ENCODE assay signal across 10 cellular contexts in the genomic region with DNA sequence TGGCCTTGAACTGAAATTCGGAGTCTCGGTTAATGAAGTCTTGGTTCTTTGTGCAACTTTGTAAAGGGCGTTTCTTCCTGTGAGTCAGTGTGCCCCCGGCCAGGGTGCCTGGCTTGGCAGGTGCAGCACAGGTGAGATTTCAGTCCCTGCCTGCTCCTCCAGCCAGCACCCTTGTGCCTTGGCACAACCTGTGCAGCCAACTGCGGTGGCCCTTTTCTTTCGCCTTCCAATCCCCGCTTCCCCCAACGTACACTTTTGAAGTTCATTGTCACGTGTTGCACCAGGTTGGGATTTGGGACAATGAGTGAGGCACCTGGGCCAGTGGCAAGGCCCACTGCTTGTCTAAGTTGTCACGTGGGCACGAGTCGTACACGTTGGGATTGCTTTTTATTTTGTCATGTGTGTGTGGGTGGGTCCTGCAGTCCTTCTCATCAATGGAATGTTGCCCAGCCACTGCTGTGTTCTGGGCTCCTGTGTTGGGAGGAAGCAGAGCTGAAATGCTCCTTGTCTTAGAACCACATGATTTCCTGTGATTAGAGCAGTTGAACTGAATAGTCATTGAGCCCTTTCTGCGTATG.
DNase-seq lines count a peak whose midpoint lies in the region; ATAC-seq and TF ChIP-seq lines count a peak whose summit lies in the region.
"Had no signal": no experiment of that assay in that cellular context is flagged by ENCODE, and none has a peak within 500 bp of the region (broad histone marks: within the 10 kb centered on the region; RNA-seq: fewer than 3 reads in every experiment).

No MANE protein-coding gene starts in this region.

- H3K4me1 Mint-ChIP-seq in brain, result peaks cover 56% of the 10 kb centered on the region
- peaks cover 63% of the 10 kb centered on the region for H3K4me1 Mint-ChIP-seq in activated T-cell treated with anti-CD3 and anti-CD28 coated beads, Interleukin-2, amount 50 U/mL, for 4 hours (ENCODE audit: low read depth)

- H3K27me3 ChIP-seq in A673 (replicated peaks; ENCODE audit: insufficient read depth, low read depth, low read length, poor library complexity), result no peaks in the 10 kb centered on the region
- no peaks in the 10 kb centered on the region for H3K27me3 ChIP-seq in lung (ENCODE audit: control insufficient read depth, insufficient read depth)

- DNase-seq in A673 (ENCODE audit: low spot score), result peak; percentile 72
- DNase-seq in Jurkat, Clone E6-1 (ENCODE audit: low read depth, low spot score), result peak; percentile 51
- DNase-seq in lung (ENCODE audit: low spot score), result peak; percentile 85
- no peak for DNase-seq in HUDEP-2 (lab: John Stamatoyannopoulos, UW; ENCODE audit: unreplicated experiment in 76 of 76)
- no peak for DNase-seq in stimulated activated naive CD4-positive, alpha-beta T cell treated with Interleukin-2 at 50 U/mL for 16 hours (lab: John Stamatoyannopoulos, UW)
- no peak for DNase-seq in activated T-cell treated with anti-CD3 and anti-CD28 coated beads, Interleukin-2, amount 50 U/mL, for 4 hours
- DNase-seq: SW 1271 had no signal

- no peak overlapping the region for H3K27ac ChIP-seq in A673 (ENCODE audit: low read depth, low read length, poor library complexity, severe bottlenecking)
- peak overlapping the region in 1 of 2 donors; percentile 86 for H3K27ac ChIP-seq in lung (ENCODE audit: low read depth in 1 of 2, low read length in 1 of 2)

- 50 to 54% methylated on average over 14 of the region's 14 CpGs for WGBS in lung, 2 donors

- H3K9me3 Mint-ChIP-seq in brain, result no peaks in the 10 kb centered on the region
- H3K9me3 Mint-ChIP-seq in activated T-cell treated with anti-CD3 and anti-CD28 coated beads, Interleukin-2, amount 50 U/mL, for 4 hours, result peaks cover 4% of the 10 kb centered on the region

- H3K4me3 Mint-ChIP-seq in brain, result no peak overlapping the region
- no peak overlapping the region for H3K4me3 Mint-ChIP-seq in activated T-cell treated with anti-CD3 and anti-CD28 coated beads, Interleukin-2, amount 50 U/mL, for 4 hours
- H3K4me3 Mint-ChIP-seq: CD14-positive monocyte had no signal

- H3K27ac Mint-ChIP-seq in brain, result peak overlapping the region in 3 of 5 experiments; percentile 32 to 48 (median 44)

- ATAC-seq in lung (ENCODE audit: insufficient read depth, low FRiP score) (peak; percentile 79), GM19463 (IDR thresholded peaks at IDR 0.05; ENCODE audit: unreplicated experiment) (no peak)
- no peak for ATAC-seq in activated T-cell treated with anti-CD3 and anti-CD28 coated beads, Interleukin-2, amount 50 U/mL, for 4 hours

- POLR2A ChIA-PET in A673 (lab: Charles Lee; ENCODE audit: low non-redundant PET), result no interaction called here

- H3K4me3 ChIP-seq in A673 (ENCODE audit: low read depth, low read length, poor library complexity, severe bottlenecking) (no peak overlapping the region), lung (no peak overlapping the region)
- H3K4me3 ChIP-seq in Jurkat, Clone E6-1 (ENCODE audit: low read length), result no peak overlapping the region

- intact Hi-C loops in A673 (cut with micrococcal nuclease; ENCODE audit: unreplicated experiment), result no loop called here

- H3K36me3 ChIP-seq in A673 (ENCODE audit: insufficient read depth, low read length, poor library complexity, severe bottlenecking), result no peaks in the 10 kb centered on the region
- H3K36me3 ChIP-seq in lung (ENCODE audit: control insufficient read depth in 2 of 2, insufficient read depth in 2 of 2, low read length in 2 of 2), result peaks cover 0 to 4% of the 10 kb centered on the region in 2 donors

- peaks cover 3% of the 10 kb centered on the region for H3K36me3 Mint-ChIP-seq in brain
- H3K36me3 Mint-ChIP-seq in activated T-cell treated with anti-CD3 and anti-CD28 coated beads, Interleukin-2, amount 50 U/mL, for 4 hours (ENCODE audit: insufficient read depth), result peaks cover 57% of the 10 kb centered on the region

- CTCF ChIA-PET in A673 (lab: Charles Lee), result no interaction called here

- H3K27me3 Mint-ChIP-seq in brain, result peaks cover 6% of the 10 kb centered on the region
- no peaks in the 10 kb centered on the region for H3K27me3 Mint-ChIP-seq in activated T-cell treated with anti-CD3 and anti-CD28 coated beads, Interleukin-2, amount 50 U/mL, for 4 hours (ENCODE audit: low read depth)

- H3K4me1 ChIP-seq in A673 (ENCODE audit: insufficient read depth, low read length, poor library complexity, severe bottlenecking) (peaks cover 52% of the 10 kb centered on the region), lung (ENCODE audit: control insufficient read depth in 2 of 2, insufficient read depth in 2 of 2, low read length in 2 of 2) (peaks cover 9 to 15% of the 10 kb centered on the region in 2 donors)

- BruUV-seq in A673 (replicated peaks; lab: Mats Ljungman, UMichigan), result no TSS peak

- H3K9me3 ChIP-seq in A673 (ENCODE audit: low read depth, low read length, poor library complexity, severe bottlenecking) (no peaks in the 10 kb centered on the region), lung (ENCODE audit: control insufficient read depth in 2 of 2, insufficient read depth in 1 of 2, low read length in 1 of 2) (peaks cover 0 to 2% of the 10 kb centered on the region in 2 donors)

- TF ChIP-seq CTCF in A673 (conservative IDR thresholded peaks at IDR 0.05; ENCODE audit: low read depth, low read length) (no peak), brain (conservative IDR thresholded peaks at IDR 0.05) (no peak), lung (IDR thresholded peaks at IDR 0.05; ENCODE audit: control extremely low read depth, extremely low read depth) (no peak)

Comparison
In these comparisons a context has a peak if more than half of its experiments do, and no peak if none do; other contexts are left out.
1. DNase-seq: peak in A673 (single experiment), Jurkat, Clone E6-1 (single experiment) and lung (single experiment); none in HUDEP-2 (0 of 76), stimulated activated naive CD4-positive, alpha-beta T cell treated with Interleukin-2 at 50 U/mL for 16 hours (single experiment) and activated T-cell treated with anti-CD3 and anti-CD28 coated beads, Interleukin-2, amount 50 U/mL, for 4 hours (single experiment).